In genomic region chr1:17018849-17019248, GRCh38 we compare ENCODE assay signal across 18 cellular contexts. TPM values are rescaled to one million over a fixed set of nuclear protein-coding genes. Genes with fewer than 3 reads are reported as not detected.
DNase-seq lines count a peak whose midpoint lies in the region; ATAC-seq lines count a peak whose summit lies in the region.
"Had no signal": no experiment of that assay in that cellular context is flagged by ENCODE, and none has a peak within 500 bp of the region (broad histone marks: within the 10 kb centered on the region; RNA-seq: fewer than 3 reads in every experiment).

No MANE protein-coding gene starts in this region.

- WGBS in aorta, 2 donors: 30 to 44% methylated on average over 1 of the region's 1 CpG

- CTCF ChIA-PET in activated naive CD4-positive, alpha-beta T cell treated with anti-CD3 and anti-CD28 coated beads for 36 hours (lab: Charles Lee): interaction anchor here (0.5 to 0.9 kb wide), 3 partner anchors 26 to 330 kb away, joined by 3 to 4 read pairs (median 4); no protein-coding TSS in a partner anchor

- peaks cover 6 to 15% of the 10 kb centered on the region in 2 donors for H3K36me3 ChIP-seq in aorta (ENCODE audit: control insufficient read depth in 1 of 2, insufficient read depth in 2 of 2, low read length in 1 of 2)

- ATAC-seq in HG02798 (IDR thresholded peaks at IDR 0.05; ENCODE audit: poor library complexity, unreplicated experiment) (peak; percentile 54), aorta (ENCODE audit: low FRiP score) (no peak), GM18861 (IDR thresholded peaks at IDR 0.05; ENCODE audit: unreplicated experiment) (no peak)
- ATAC-seq in activated naive CD8-positive, alpha-beta T cell treated with anti-CD3 and anti-CD28 coated beads, Interleukin-2, amount 50 U/mL, for 24 hours: no peak
- no peak for ATAC-seq in stimulated activated naive B cell treated with anti-CD40 and anti-IgM and Interleukin-4, amounts not matched to agents 10 μg/mL and 1 μg/mL and 100 μg/mL, for 72 hours (replicated peaks)
- ATAC-seq: left ventricle myocardium superior; naive thymus-derived CD4-positive, alpha-beta T cell had no signal

- H3K27ac ChIP-seq in aorta (ENCODE audit: low read depth in 1 of 2, low read length in 2 of 2): no peak overlapping the region
- H3K27ac ChIP-seq: right atrium auricular region, thoracic aorta had no signal

- H3K4me3 ChIP-seq in aorta (ENCODE audit: low read length in 2 of 2): no peak overlapping the region
- H3K4me3 ChIP-seq: right atrium auricular region, thoracic aorta had no signal

- H3K9me3 Mint-ChIP-seq in activated naive CD4-positive, alpha-beta T cell treated with anti-CD3 and anti-CD28 coated beads for 36 hours: no peaks in the 10 kb centered on the region
- H3K9me3 Mint-ChIP-seq in activated naive CD8-positive, alpha-beta T cell treated with anti-CD3 and anti-CD28 coated beads, Interleukin-2, amount 50 U/mL, for 24 hours: no peaks in the 10 kb centered on the region
- H3K9me3 Mint-ChIP-seq in stimulated activated naive B cell treated with anti-CD40 and anti-IgM and Interleukin-4, amounts not matched to agents 10 μg/mL and 1 μg/mL and 100 μg/mL, for 72 hours: no peaks in the 10 kb centered on the region
- H3K9me3 Mint-ChIP-seq: naive thymus-derived CD4-positive, alpha-beta T cell had no signal

- H3K9me3 ChIP-seq in aorta (ENCODE audit: control insufficient read depth, low read length): no peaks in the 10 kb centered on the region
- H3K9me3 ChIP-seq: right atrium auricular region, thoracic aorta had no signal

- H3K27ac Mint-ChIP-seq in activated naive CD4-positive, alpha-beta T cell treated with anti-CD3 and anti-CD28 coated beads for 36 hours: peak overlapping the region; percentile 72
- H3K27ac Mint-ChIP-seq in activated naive CD8-positive, alpha-beta T cell treated with anti-CD3 and anti-CD28 coated beads, Interleukin-2, amount 50 U/mL, for 24 hours: peak overlapping the region; percentile 23
- H3K27ac Mint-ChIP-seq in stimulated activated naive B cell treated with anti-CD40 and anti-IgM and Interleukin-4, amounts not matched to agents 10 μg/mL and 1 μg/mL and 100 μg/mL, for 72 hours: peak overlapping the region; percentile 59

- intact Hi-C loops in activated naive CD4-positive, alpha-beta T cell treated with anti-CD3 and anti-CD28 coated beads for 36 hours (cut with micrococcal nuclease): no loop called here
- intact Hi-C loops in aorta (cut with DNase I): no loop called here

- H3K4me1 ChIP-seq in aorta (ENCODE audit: control insufficient read depth in 1 of 2, insufficient read depth in 2 of 2, low read length in 2 of 2): no peaks in the 10 kb centered on the region
- H3K4me1 ChIP-seq: right atrium auricular region had no signal

- H3K4me1 Mint-ChIP-seq in activated naive CD4-positive, alpha-beta T cell treated with anti-CD3 and anti-CD28 coated beads for 36 hours (ENCODE audit: low read depth): peaks cover 4% of the 10 kb centered on the region
- H3K4me1 Mint-ChIP-seq in activated naive CD8-positive, alpha-beta T cell treated with anti-CD3 and anti-CD28 coated beads, Interleukin-2, amount 50 U/mL, for 24 hours: peaks cover 9% of the 10 kb centered on the region
- H3K4me1 Mint-ChIP-seq in stimulated activated naive B cell treated with anti-CD40 and anti-IgM and Interleukin-4, amounts not matched to agents 10 μg/mL and 1 μg/mL and 100 μg/mL, for 72 hours: peaks cover 19 to 28% of the 10 kb centered on the region in 2 donors

- peaks cover 17% of the 10 kb centered on the region for H3K36me3 Mint-ChIP-seq in activated naive CD4-positive, alpha-beta T cell treated with anti-CD3 and anti-CD28 coated beads for 36 hours (ENCODE audit: low read depth)
- peaks cover 34% of the 10 kb centered on the region for H3K36me3 Mint-ChIP-seq in activated naive CD8-positive, alpha-beta T cell treated with anti-CD3 and anti-CD28 coated beads, Interleukin-2, amount 50 U/mL, for 24 hours (ENCODE audit: low read depth)
- H3K36me3 Mint-ChIP-seq in stimulated activated naive B cell treated with anti-CD40 and anti-IgM and Interleukin-4, amounts not matched to agents 10 μg/mL and 1 μg/mL and 100 μg/mL, for 72 hours: peaks cover 19 to 49% of the 10 kb centered on the region in 2 donors

- no peaks in the 10 kb centered on the region for H3K27me3 Mint-ChIP-seq in activated naive CD4-positive, alpha-beta T cell treated with anti-CD3 and anti-CD28 coated beads for 36 hours (ENCODE audit: low read depth)
- H3K27me3 Mint-ChIP-seq in activated naive CD8-positive, alpha-beta T cell treated with anti-CD3 and anti-CD28 coated beads, Interleukin-2, amount 50 U/mL, for 24 hours: no peaks in the 10 kb centered on the region
- H3K27me3 Mint-ChIP-seq in stimulated activated naive B cell treated with anti-CD40 and anti-IgM and Interleukin-4, amounts not matched to agents 10 μg/mL and 1 μg/mL and 100 μg/mL, for 72 hours: no peaks in the 10 kb centered on the region
- H3K27me3 Mint-ChIP-seq: naive thymus-derived CD4-positive, alpha-beta T cell had no signal

- H3K27me3 ChIP-seq in aorta (ENCODE audit: control insufficient read depth in 1 of 2, insufficient read depth in 2 of 2, low read length in 1 of 2): no peaks in the 10 kb centered on the region
- H3K27me3 ChIP-seq: right atrium auricular region had no signal

- no peak overlapping the region for H3K4me3 Mint-ChIP-seq in activated naive CD4-positive, alpha-beta T cell treated with anti-CD3 and anti-CD28 coated beads for 36 hours
- no peak overlapping the region for H3K4me3 Mint-ChIP-seq in activated naive CD8-positive, alpha-beta T cell treated with anti-CD3 and anti-CD28 coated beads, Interleukin-2, amount 50 U/mL, for 24 hours
- no peak overlapping the region for H3K4me3 Mint-ChIP-seq in stimulated activated naive B cell treated with anti-CD40 and anti-IgM and Interleukin-4, amounts not matched to agents 10 μg/mL and 1 μg/mL and 100 μg/mL, for 72 hours

- no peak for DNase-seq in activated naive CD4-positive, alpha-beta T cell treated with anti-CD3 and anti-CD28 coated beads for 36 hours
- DNase-seq in activated naive CD4-positive, alpha-beta T cell treated with Interleukin-2 at 50 U/mL for 16 hours: no peak
- DNase-seq in activated naive CD8-positive, alpha-beta T cell treated with anti-CD3 and anti-CD28 coated beads, Interleukin-2, amount 50 U/mL, for 24 hours: no peak
- DNase-seq in stimulated activated naive B cell treated with anti-CD40 and anti-IgM and Interleukin-4, amounts not matched to agents 10 μg/mL and 1 μg/mL and 100 μg/mL, for 72 hours: no peak
- DNase-seq in aorta (no peak), NCI-H526 treated with DMSO at 0.1 percent for 48 hours (lab: John Stamatoyannopoulos, UW) (no peak)
- DNase-seq: activated CD8-positive, alpha-beta memory T cell treated with anti-CD3 and anti-CD28 coated beads for 24 hours; Calu3; caudate nucleus; effector CD8-positive, alpha-beta T cell; left ventricle myocardium superior; naive thymus-derived CD4-positive, alpha-beta T cell; NCI-H2171; NK-92 treated with Interleukin-12 subunit alpha and Interleukin-12 subunit beta, amount 100 ng/mL, for 24 hours had no signal

RNA-seq across cellular contexts. Expression of gene ATP13A2, which starts 7.1 kb away (rescaled TPM):
- total RNA-seq in activated naive CD4-positive, alpha-beta T cell treated with anti-CD3 and anti-CD28 coated beads for 36 hours: 10 to 100 TPM; 23.6 to 25.0 TPM
- 10 to 100 TPM; 28.0 to 36.7 TPM for total RNA-seq in aorta
- 10 to 100 TPM in 1 of 2 donors, 1 to 10 TPM in 1; 9.4 to 27.8 TPM for polyA plus RNA-seq in aorta

RNA-seq across cellular contexts. Expression of gene SDHB, which starts 35.0 kb away (rescaled TPM):
- 100 to 1,000 TPM; 177 to 179 TPM for total RNA-seq in activated naive CD4-positive, alpha-beta T cell treated with anti-CD3 and anti-CD28 coated beads for 36 hours
- 10 to 100 TPM; 55.1 to 71.6 TPM for total RNA-seq in aorta
- polyA plus RNA-seq in aorta: 100 to 1,000 TPM in 1 of 2 donors, 10 to 100 TPM in 1; 71.8 to 130 TPM

RNA-seq across cellular contexts. Expression of gene MFAP2, which starts 38.4 kb away (rescaled TPM):
- total RNA-seq in activated naive CD4-positive, alpha-beta T cell treated with anti-CD3 and anti-CD28 coated beads for 36 hours: not detected
- 10 to 100 TPM; 29.9 to 65.3 TPM for total RNA-seq in aorta
- 10 to 100 TPM; 21.3 to 53.6 TPM for polyA plus RNA-seq in aorta
- total RNA-seq: naive thymus-derived CD4-positive, alpha-beta T cell had no signal

Comparison
In these comparisons a context has a peak if more than half of its experiments do, and no peak if none do; other contexts are left out.
1. RNA of gene MFAP2, which starts 38.4 kb away (total RNA-seq): 29.9 to 65.3 TPM in aorta; not detected in activated naive CD4-positive, alpha-beta T cell treated with anti-CD3 and anti-CD28 coated beads for 36 hours; every median in the first group is over 10 times any median in the second.
2. Peak in every context shown above with its lines, with median percentiles within 50 percentile points of each other: H3K27ac Mint-ChIP-seq.